ENCODE assay signal across 13 cellular contexts in the genomic region with DNA sequence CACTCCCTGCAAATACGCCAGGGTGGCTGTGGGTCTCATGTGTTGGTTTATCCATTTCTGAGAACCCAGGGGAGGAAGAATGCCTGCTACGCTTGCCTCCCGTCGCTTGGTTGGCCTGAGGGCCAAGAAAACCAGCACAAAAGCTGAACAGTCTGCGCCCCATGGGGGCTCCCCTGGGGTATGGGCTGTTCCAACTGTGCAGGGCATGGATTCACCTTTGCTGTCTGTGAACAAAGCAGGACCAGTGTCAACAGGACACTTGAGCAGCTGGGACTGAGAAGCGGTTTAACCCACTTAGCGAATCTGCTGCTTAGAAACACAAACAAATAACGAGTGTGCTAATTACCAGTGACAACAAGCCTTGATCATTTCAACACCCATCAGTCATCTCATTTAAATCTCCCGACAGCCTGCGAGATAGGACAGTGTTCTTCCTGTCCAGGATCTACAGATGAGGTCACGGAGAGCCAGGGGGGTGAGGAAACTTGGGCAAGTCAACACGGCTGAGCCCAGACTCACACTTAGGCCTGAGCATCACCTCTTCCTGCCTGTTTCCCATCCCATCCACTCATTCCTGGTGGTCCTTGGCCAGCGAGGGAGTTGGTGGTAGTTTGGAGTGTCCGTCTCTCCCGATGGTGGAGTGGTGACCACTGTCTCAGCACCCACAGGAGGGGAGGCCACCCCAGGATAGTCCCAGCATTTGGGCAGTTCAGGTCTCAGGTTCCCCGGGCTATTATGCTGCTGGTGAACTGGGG.
A peak's percentile ranks its signal among the peaks of the same experiment; 100 is the strongest.
DNase-seq lines count a peak whose midpoint lies in the region; ATAC-seq and TF ChIP-seq lines count a peak whose summit lies in the region.
"Had no signal": no experiment of that assay in that cellular context is flagged by ENCODE, and none has a peak within 500 bp of the region (broad histone marks: within the 10 kb centered on the region; RNA-seq: fewer than 3 reads in every experiment).

No MANE protein-coding gene starts in this region.

- 38% methylated on average over 15 of the region's 16 CpGs for WGBS in suprapubic skin

- H3K9me3 ChIP-seq in suprapubic skin, result no peaks in the 10 kb centered on the region

- intact Hi-C loops in Right ventricle myocardium inferior (cut with DNase I), result no loop called here

- H3K36me3 ChIP-seq in suprapubic skin, result no peaks in the 10 kb centered on the region

- H3K27ac ChIP-seq in suprapubic skin, result peak overlapping the region; percentile 73
- H3K27ac ChIP-seq: parathyroid adenoma had no signal

- DNase-seq in DMS53 (lab: John Stamatoyannopoulos, UW) (peak; percentile 45), DMS53 treated with DMSO at 0.1 percent for 48 hours (lab: John Stamatoyannopoulos, UW; ENCODE audit: unreplicated experiment) (no peak), NCI-H748 treated with DMSO at 0.1 percent for 48 hours (lab: John Stamatoyannopoulos, UW) (peak; percentile 78), Right ventricle myocardium inferior (ENCODE audit: missing footprints) (peak; percentile 50), suprapubic skin (ENCODE audit: low spot score in 2 of 2) (peak in 1 of 2 donors; percentile 70), hippocampal formation (lab: John Stamatoyannopoulos, UW) (no peak)
- no peak for DNase-seq in stimulated activated naive CD4-positive, alpha-beta T cell (lab: John Stamatoyannopoulos, UW)
- DNase-seq: 8988T; activated naive CD8-positive, alpha-beta T cell treated with anti-CD3 and anti-CD28 coated beads, Interleukin-2, amount 10 ng/mL, durations not matched to agents 7 days and 5 days; stimulated activated CD4-positive, alpha-beta T cell treated with anti-CD3 and anti-CD28 coated beads, Interleukin-2, amount 100 ng/mL, for 48 hours; stimulated activated naive CD8-positive, alpha-beta T cell treated with anti-CD3 and anti-CD28 coated beads, Interleukin-15, amount 100 ng/mL, for 72 hours had no signal

- ATAC-seq in Right ventricle myocardium inferior (peak; percentile 75), HG03469 (IDR thresholded peaks at IDR 0.05; ENCODE audit: unreplicated experiment) (no peak)
- ATAC-seq: stimulated activated naive CD8-positive, alpha-beta T cell treated with anti-CD3 and anti-CD28 coated beads, Interleukin-15, amount 100 ng/mL, for 72 hours had no signal

- no peak for TF ChIP-seq CTCF in suprapubic skin (IDR thresholded peaks at IDR 0.05)

- no peak for TF ChIP-seq POLR2A in suprapubic skin (IDR thresholded peaks at IDR 0.05)

- peaks cover 59% of the 10 kb centered on the region for H3K4me1 ChIP-seq in suprapubic skin
- H3K4me1 ChIP-seq: parathyroid adenoma had no signal

- no peak for TF ChIP-seq EP300 in suprapubic skin (IDR thresholded peaks at IDR 0.05)

- H3K4me3 ChIP-seq in suprapubic skin, result no peak overlapping the region

- no peaks in the 10 kb centered on the region for H3K27me3 ChIP-seq in suprapubic skin

Comparison
In these comparisons a context has a peak if more than half of its experiments do, and no peak if none do; other contexts are left out.
1. DNase-seq: peak in DMS53 (single experiment), NCI-H748 treated with DMSO at 0.1 percent for 48 hours (single experiment) and Right ventricle myocardium inferior (single experiment); none in DMS53 treated with DMSO at 0.1 percent for 48 hours (single experiment), stimulated activated naive CD4-positive, alpha-beta T cell (0 of 6) and hippocampal formation (0 of 2).